16 cellular contexts compared by ENCODE assay signal in genomic region chr7:18491871-18492270, GRCh38.
"Had no signal": no experiment of that assay in that cellular context is flagged by ENCODE, and none has a peak within 500 bp of the region (broad histone marks: within the 10 kb centered on the region; RNA-seq: fewer than 3 reads in every experiment).

No MANE protein-coding gene starts in this region.

- H3K27me3 ChIP-seq: heart left ventricle, ovary, sigmoid colon, spleen, upper lobe of left lung had no signal

- H3K27ac Mint-ChIP-seq: activated CD4-positive, alpha-beta memory T cell treated with anti-CD3 and anti-CD28 coated beads for 36 hours; activated CD4-positive, alpha-beta T cell treated with anti-CD3 and anti-CD28 coated beads for 36 hours; activated CD8-positive, alpha-beta memory T cell treated with anti-CD3 and anti-CD28 coated beads, Interleukin-2, amount 10 ng/mL, durations not matched to agents 7 days and 5 days; activated naive CD4-positive, alpha-beta T cell treated with anti-CD3 and anti-CD28 coated beads, Interleukin-2, amount 10 ng/mL, durations not matched to agents 7 days and 5 days; mesothelial cell of epicardium; stimulated activated naive CD8-positive, alpha-beta T cell treated with anti-CD3 and anti-CD28 coated beads, Interleukin-15, Interleukin-2, amounts not matched to agents 100 ng/mL and 50 ng/mL, for 24 hours had no signal

- H3K27me3 Mint-ChIP-seq: activated CD8-positive, alpha-beta memory T cell treated with anti-CD3 and anti-CD28 coated beads, Interleukin-2, amount 10 ng/mL, durations not matched to agents 7 days and 5 days had no signal

- H3K36me3 Mint-ChIP-seq: activated CD4-positive, alpha-beta memory T cell treated with anti-CD3 and anti-CD28 coated beads for 36 hours; activated CD8-positive, alpha-beta memory T cell treated with anti-CD3 and anti-CD28 coated beads, Interleukin-2, amount 10 ng/mL, durations not matched to agents 7 days and 5 days; activated naive CD4-positive, alpha-beta T cell treated with anti-CD3 and anti-CD28 coated beads, Interleukin-2, amount 10 ng/mL, durations not matched to agents 7 days and 5 days; immature natural killer cell; mesothelial cell of epicardium had no signal

- H3K27ac ChIP-seq: epithelial cell of prostate, heart left ventricle, ovary, sigmoid colon, spleen, upper lobe of left lung, WERI-Rb-1 had no signal

- H3K4me3 ChIP-seq: heart left ventricle, lung, ovary, sigmoid colon, spleen, upper lobe of left lung had no signal

- H3K9me3 ChIP-seq: heart left ventricle, ovary, sigmoid colon, spleen, upper lobe of left lung had no signal

- DNase-seq: activated CD4-positive, alpha-beta memory T cell treated with anti-CD3 and anti-CD28 coated beads for 36 hours; activated CD4-positive, alpha-beta T cell treated with anti-CD3 and anti-CD28 coated beads for 36 hours; activated CD8-positive, alpha-beta memory T cell treated with anti-CD3 and anti-CD28 coated beads, Interleukin-2, amount 10 ng/mL, durations not matched to agents 7 days and 5 days; activated naive CD4-positive, alpha-beta T cell treated with anti-CD3 and anti-CD28 coated beads, Interleukin-2, amount 10 ng/mL, durations not matched to agents 7 days and 5 days; activated T-cell treated with anti-CD3 and anti-CD28 coated beads, Interleukin-2, amount 50 U/mL, for 1 hour; heart left ventricle; immature natural killer cell; ovary; sigmoid colon; spleen; upper lobe of left lung; WERI-Rb-1 had no signal

- H3K36me3 ChIP-seq: heart left ventricle, ovary, sigmoid colon, spleen, upper lobe of left lung, WERI-Rb-1 had no signal

- H3K4me3 Mint-ChIP-seq: activated CD4-positive, alpha-beta memory T cell treated with anti-CD3 and anti-CD28 coated beads for 36 hours; activated CD4-positive, alpha-beta T cell treated with anti-CD3 and anti-CD28 coated beads for 36 hours; activated CD8-positive, alpha-beta memory T cell treated with anti-CD3 and anti-CD28 coated beads, Interleukin-2, amount 10 ng/mL, durations not matched to agents 7 days and 5 days; activated naive CD4-positive, alpha-beta T cell treated with anti-CD3 and anti-CD28 coated beads, Interleukin-2, amount 10 ng/mL, durations not matched to agents 7 days and 5 days; immature natural killer cell; mesothelial cell of epicardium; stimulated activated naive CD8-positive, alpha-beta T cell treated with anti-CD3 and anti-CD28 coated beads, Interleukin-15, Interleukin-2, amounts not matched to agents 100 ng/mL and 50 ng/mL, for 24 hours had no signal

- H3K9me3 Mint-ChIP-seq: activated CD4-positive, alpha-beta memory T cell treated with anti-CD3 and anti-CD28 coated beads for 36 hours; activated naive CD4-positive, alpha-beta T cell treated with anti-CD3 and anti-CD28 coated beads, Interleukin-2, amount 10 ng/mL, durations not matched to agents 7 days and 5 days; immature natural killer cell; mesothelial cell of epicardium; stimulated activated naive CD8-positive, alpha-beta T cell treated with anti-CD3 and anti-CD28 coated beads, Interleukin-15, Interleukin-2, amounts not matched to agents 100 ng/mL and 50 ng/mL, for 24 hours had no signal
